2 cellular contexts compared by ENCODE assay signal in the genomic region with DNA sequence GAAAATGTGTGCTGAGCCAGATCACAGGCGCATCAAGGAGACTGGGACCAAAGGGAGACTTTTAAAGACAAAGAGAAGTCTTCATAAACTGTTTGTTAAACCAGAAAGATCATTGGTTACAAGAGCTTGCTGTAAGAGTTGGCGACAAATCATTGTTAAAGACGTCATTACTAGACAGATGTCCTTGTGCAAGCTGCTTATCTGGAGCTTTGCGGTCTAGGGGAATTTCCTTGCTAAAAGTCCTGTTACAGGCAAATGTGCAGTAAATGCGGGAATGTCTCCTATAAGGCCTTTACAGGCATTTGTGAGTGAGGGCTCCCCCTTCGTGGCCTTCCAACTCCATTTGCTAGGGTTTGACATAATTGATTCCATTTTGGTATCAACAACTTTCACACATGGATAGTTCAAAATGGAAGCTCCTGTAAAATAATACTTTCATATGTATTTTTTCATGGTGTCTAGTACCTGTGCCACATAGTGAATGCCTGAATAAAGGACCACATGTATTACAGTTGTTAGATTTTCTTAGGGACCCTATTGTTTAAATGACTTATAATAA.
TF ChIP-seq lines count a peak whose summit lies in the region.

No MANE protein-coding gene starts in this region.

TF ChIP-seq in GM23338, 12 proteins besides CTCF, POLR2A, EP300 and RAD21 (continued from another document):
- no peak for TF ChIP-seq REST (IDR thresholded peaks at IDR 0.05; ENCODE audit: unreplicated experiment)

TF ChIP-seq in WTC11, 78 proteins besides CTCF, POLR2A, EP300 and RAD21 (continued from another document):
- TF ChIP-seq ZNF512 (CRISPR knock-in tag; IDR thresholded peaks at IDR 0.05; ENCODE audit: borderline replicate concordance) (no peak), STAT6 (CRISPR knock-in tag; conservative IDR thresholded peaks at IDR 0.05; ENCODE audit: low read depth) (no peak), EMX1 (CRISPR knock-in tag; IDR thresholded peaks at IDR 0.05) (no peak), USF2 (CRISPR knock-in tag; IDR thresholded peaks at IDR 0.05) (no peak)
TF ChIP-seq in WTC11: peak in this region for 0.
